27 cellular contexts compared by ENCODE assay signal in genomic region chr14:68890173-68890931, GRCh38.
DNase-seq lines count a peak whose midpoint lies in the region; ATAC-seq, FAIRE-seq and TF ChIP-seq lines count a peak whose summit lies in the region.
"Had no signal": no experiment of that assay in that cellular context is flagged by ENCODE, and none has a peak within 500 bp of the region (broad histone marks: within the 10 kb centered on the region; RNA-seq: fewer than 3 reads in every experiment).

No MANE protein-coding gene starts in this region.

- H3K4me1 ChIP-seq in BE2C: no peaks in the 10 kb centered on the region
- no peaks in the 10 kb centered on the region for H3K4me1 ChIP-seq in Peyer's patch
- H3K4me1 ChIP-seq in kidney (ENCODE audit: control insufficient read depth in 1 of 2, insufficient read depth in 1 of 2, low read depth in 1 of 2, low read length in 2 of 2): no peaks in the 10 kb centered on the region
- H3K4me1 ChIP-seq: neural progenitor cell, psoas muscle, upper lobe of right lung had no signal

- peak; percentile 2 for DNase-seq in BE2C
- DNase-seq in Peyer's patch: peak in 2 of 3 donors; percentile 34
- DNase-seq in kidney: peak; percentile 37
- DNase-seq in sciatic nerve (ENCODE audit: low spot score): peak; percentile 28
- DNase-seq in NCI-H524 (lab: John Stamatoyannopoulos, UW): no peak
- DNase-seq in NCI-H1694 (lab: John Stamatoyannopoulos, UW): no peak
- DNase-seq in NCI-H1105 treated with DMSO at 0.1 percent for 48 hours (lab: John Stamatoyannopoulos, UW): no peak
- DNase-seq: activated CD8-positive, alpha-beta T cell treated with anti-CD3 and anti-CD28 coated beads for 36 hours; brain microvascular endothelial cell; DMS79 treated with DMSO at 0.1 percent for 48 hours; effector CD8-positive, alpha-beta T cell; foreskin keratinocyte; H9; KBM-7; mammary epithelial cell; NCI-H1417 treated with DMSO at 0.1 percent for 48 hours; NCI-H2107; NCI-H446 treated with DMSO at 0.1 percent for 48 hours; stimulated activated CD4-positive, alpha-beta T cell treated with anti-CD3 and anti-CD28 coated beads, Interleukin-1b, Interleukin-23, amount 100 ng/mL, for 48 hours; stimulated activated CD8-positive, alpha-beta memory T cell treated with anti-CD3 and anti-CD28 coated beads, Interleukin-4, amount 100 ng/mL, for 48 hours; T-helper 2 cell; upper lobe of right lung had no signal

- H3K27ac ChIP-seq in Peyer's patch: no peak overlapping the region
- no peak overlapping the region for H3K27ac ChIP-seq in kidney (ENCODE audit: low read depth in 2 of 2, low read length in 2 of 2)
- H3K27ac ChIP-seq: brain microvascular endothelial cell, foreskin keratinocyte, neural progenitor cell, psoas muscle, skin epidermis, upper lobe of right lung had no signal

- no peak for FAIRE-seq in kidney (lab: Jason Lieb, UNC)
- FAIRE-seq: GM19239 had no signal

- no peak overlapping the region for H3K9ac ChIP-seq in kidney (ENCODE audit: low read length in 2 of 2)
- H3K9ac ChIP-seq: neural progenitor cell had no signal

- H3K36me3 ChIP-seq in BE2C (peaks cover 61% of the 10 kb centered on the region), Peyer's patch (peaks cover 0 to 63% (median 0%) of the 10 kb centered on the region in 3 donors), kidney (ENCODE audit: control insufficient read depth in 1 of 2, insufficient read depth in 2 of 2, low read length in 2 of 2) (peaks cover 3 to 16% of the 10 kb centered on the region in 2 donors)
- H3K36me3 ChIP-seq: neural progenitor cell had no signal

- H3K9me3 ChIP-seq in BE2C: no peaks in the 10 kb centered on the region
- no peaks in the 10 kb centered on the region for H3K9me3 ChIP-seq in Peyer's patch
- no peaks in the 10 kb centered on the region for H3K9me3 ChIP-seq in kidney (ENCODE audit: control insufficient read depth in 1 of 2, low read length in 2 of 2)
- H3K9me3 ChIP-seq: psoas muscle, upper lobe of right lung had no signal

- TF ChIP-seq POLR2A in Peyer's patch (IDR thresholded peaks at IDR 0.05): no peak

- H3K27me3 ChIP-seq in BE2C (no peaks in the 10 kb centered on the region), Peyer's patch (no peaks in the 10 kb centered on the region)
- H3K27me3 ChIP-seq: brain microvascular endothelial cell, foreskin keratinocyte, neural progenitor cell, upper lobe of right lung had no signal

- no peak for TF ChIP-seq CTCF in BE2C (IDR thresholded peaks at IDR 0.05; ENCODE audit: low read depth, low read length)
- no peak for TF ChIP-seq CTCF in Peyer's patch (IDR thresholded peaks at IDR 0.05)
- no peak for TF ChIP-seq CTCF in kidney (IDR thresholded peaks at IDR 0.05; ENCODE audit: borderline replicate concordance, extremely low read depth, insufficient read depth)

- H3K4me3 ChIP-seq in BE2C (ENCODE audit: low read depth, low read length): no peak overlapping the region
- H3K4me3 ChIP-seq in Peyer's patch: no peak overlapping the region
- H3K4me3 ChIP-seq in kidney (ENCODE audit: low read length in 2 of 2): no peak overlapping the region
- H3K4me3 ChIP-seq: neural progenitor cell, psoas muscle, skin epidermis, upper lobe of right lung had no signal

- intact Hi-C loops in kidney (cut with DNase I): no loop called here
- intact Hi-C loops in sciatic nerve (cut with DNase I): no loop called here

- ATAC-seq in sciatic nerve (no peak), HG02678 (IDR thresholded peaks at IDR 0.05; ENCODE audit: unreplicated experiment) (no peak)
- ATAC-seq: activated CD8-positive, alpha-beta T cell treated with anti-CD3 and anti-CD28 coated beads for 36 hours; foreskin keratinocyte; psoas muscle; upper lobe of right lung had no signal

Comparison
In these comparisons a context has a peak if more than half of its experiments do, and no peak if none do; other contexts are left out.
1. DNase-seq: peak in BE2C (single experiment), Peyer's patch (2 of 3), kidney (single experiment) and sciatic nerve (single experiment); none in NCI-H524 (0 of 2), NCI-H1694 (single experiment) and NCI-H1105 treated with DMSO at 0.1 percent for 48 hours (single experiment).